30 cellular contexts compared by ENCODE assay signal in genomic region chr15:55094152-55094551, GRCh38.
"Had no signal": no experiment of that assay in that cellular context is flagged by ENCODE, and none has a peak within 500 bp of the region (broad histone marks: within the 10 kb centered on the region; RNA-seq: fewer than 3 reads in every experiment).

No MANE protein-coding gene starts in this region.

- DNase-seq: Karpas-422; MM.1S; MV-4-11; NCI-H1092; NCI-H1105; NCI-H1417 treated with DMSO at 0.1 percent for 48 hours; NCI-H1436 treated with DMSO at 0.1 percent for 48 hours; NCI-H1694 treated with DMSO at 0.1 percent for 48 hours; NCI-H187 treated with DMSO at 0.1 percent for 48 hours; NCI-H2029; NCI-H2081 treated with DMSO at 0.1 percent for 48 hours; NCI-H2107; NCI-H2171; NCI-H226; NCI-H446 treated with DMSO at 0.1 percent for 48 hours; NCI-H510A; NCI-H524; NCI-H526; NCI-H69; NCI-H748 treated with DMSO at 0.1 percent for 48 hours; NCI-H82; NK-92 treated with Interleukin-12 subunit alpha and Interleukin-12 subunit beta, amount 100 ng/mL, for 24 hours; OCI-M1; PC-3; Peyer's patch; Right ventricle myocardium superior; RPMI8226; SHP77 treated with DMSO at 0.1 percent for 48 hours; SK-N-SH; SW 1271 had no signal

- ATAC-seq: PC-3 had no signal
